ENCODE assay signal across 21 cellular contexts in genomic region chr2:190158798-190159434, GRCh38.
DNase-seq lines count a peak whose midpoint lies in the region; ATAC-seq and TF ChIP-seq lines count a peak whose summit lies in the region.
"Had no signal": no experiment of that assay in that cellular context is flagged by ENCODE, and none has a peak within 500 bp of the region (broad histone marks: within the 10 kb centered on the region; RNA-seq: fewer than 3 reads in every experiment).

No MANE protein-coding gene starts in this region.

- H3K4me1 ChIP-seq in NT2/D1 (ENCODE audit: insufficient read depth, insufficient read length) (no peaks in the 10 kb centered on the region), tibial nerve (peaks cover 0 to 42% (median 13%) of the 10 kb centered on the region in 4 donors)

- no peak for TF ChIP-seq CTCF in tibial nerve (IDR thresholded peaks at IDR 0.05)

- no peaks in the 10 kb centered on the region for H3K4me1 Mint-ChIP-seq in natural killer cell treated with Interleukin-12 subunit alpha and Interleukin-12 subunit beta and Interleukin-15 and Interleukin-18, amount 100 ng/mL, for 72 hours (ENCODE audit: low read depth in 2 of 2)
- H3K4me1 Mint-ChIP-seq: activated naive CD4-positive, alpha-beta T cell treated with anti-CD3 and anti-CD28 coated beads, Interleukin-2, amount 50 U/mL, for 24 hours; immature natural killer cell had no signal

- no peaks in the 10 kb centered on the region for H3K9me3 Mint-ChIP-seq in natural killer cell treated with Interleukin-12 subunit alpha and Interleukin-12 subunit beta and Interleukin-15 and Interleukin-18, amount 100 ng/mL, for 72 hours
- H3K9me3 Mint-ChIP-seq: activated naive CD4-positive, alpha-beta T cell treated with anti-CD3 and anti-CD28 coated beads, Interleukin-2, amount 50 U/mL, for 24 hours; immature natural killer cell had no signal

- no peak overlapping the region for H3K4me3 Mint-ChIP-seq in natural killer cell treated with Interleukin-12 subunit alpha and Interleukin-12 subunit beta and Interleukin-15 and Interleukin-18, amount 100 ng/mL, for 72 hours
- H3K4me3 Mint-ChIP-seq: activated naive CD4-positive, alpha-beta T cell treated with anti-CD3 and anti-CD28 coated beads, Interleukin-2, amount 50 U/mL, for 24 hours; B cell; immature natural killer cell had no signal

- no peak for ATAC-seq in natural killer cell treated with Interleukin-12 subunit alpha and Interleukin-12 subunit beta and Interleukin-15 and Interleukin-18, amount 100 ng/mL, for 72 hours
- ATAC-seq: HCT116, PC-3 had no signal

- no peaks in the 10 kb centered on the region for H3K36me3 Mint-ChIP-seq in natural killer cell treated with Interleukin-12 subunit alpha and Interleukin-12 subunit beta and Interleukin-15 and Interleukin-18, amount 100 ng/mL, for 72 hours
- H3K36me3 Mint-ChIP-seq: activated naive CD4-positive, alpha-beta T cell treated with anti-CD3 and anti-CD28 coated beads, Interleukin-2, amount 50 U/mL, for 24 hours; immature natural killer cell had no signal

- H3K9ac ChIP-seq in NT2/D1 (ENCODE audit: insufficient read length, low read depth) = no peak overlapping the region

- H3K9me3 ChIP-seq in NT2/D1 (ENCODE audit: insufficient read depth, low read length) (no peaks in the 10 kb centered on the region), tibial nerve (no peaks in the 10 kb centered on the region)
- H3K9me3 ChIP-seq: tibial artery had no signal

- WGBS in tibial nerve, 2 donors = 56 to 70% methylated on average over 3 of the region's 3 CpGs

- H3K4me3 ChIP-seq in NT2/D1 (ENCODE audit: insufficient read length, low read depth) = no peak overlapping the region
- H3K4me3 ChIP-seq in tibial nerve = no peak overlapping the region
- H3K4me3 ChIP-seq: cardiac muscle cell, SK-N-MC, tibial artery had no signal

- H3K27me3 Mint-ChIP-seq in natural killer cell treated with Interleukin-12 subunit alpha and Interleukin-12 subunit beta and Interleukin-15 and Interleukin-18, amount 100 ng/mL, for 72 hours = peaks cover 0 to 19% of the 10 kb centered on the region in 2 donors
- H3K27me3 Mint-ChIP-seq: activated naive CD4-positive, alpha-beta T cell treated with anti-CD3 and anti-CD28 coated beads, Interleukin-2, amount 50 U/mL, for 24 hours; B cell had no signal

- TF ChIP-seq POLR2A in tibial nerve (IDR thresholded peaks at IDR 0.05) = no peak

- DNase-seq in NT2/D1 (ENCODE audit: low read depth, low spot score) (peak; percentile 63), dermis blood vessel endothelial cell (peak; percentile 6), tibial nerve (ENCODE audit: low spot score in 2 of 2) (no peak), NCI-H2081 (lab: John Stamatoyannopoulos, UW) (no peak), activated gamma-delta T cell (lab: John Stamatoyannopoulos, UW) (no peak)
- DNase-seq in natural killer cell treated with Interleukin-12 subunit alpha and Interleukin-12 subunit beta and Interleukin-15 and Interleukin-18, amount 100 ng/mL, for 72 hours (ENCODE audit: low spot score) = no peak
- DNase-seq: activated CD4-positive, alpha-beta T cell treated with anti-CD3 and anti-CD28 coated beads, Interleukin-2, amount 50 U/mL, for 48 hours; activated T-cell treated with anti-CD3 and anti-CD28 coated beads, Interleukin-2, amount 50 U/mL, for 1 hour; GDM1; immature natural killer cell; NCI-H1930; NCI-H524 treated with DMSO at 0.1 percent for 48 hours; PC-3; stimulated activated CD4-positive, alpha-beta T cell treated with anti-CD3 and anti-CD28 coated beads, Interleukin-4, amount 100 ng/mL, for 4 hours had no signal

- peak overlapping the region; percentile 8 for H3K27ac ChIP-seq in layer of hippocampus (ENCODE audit: low read depth, low read length)
- peak overlapping the region in 3 of 4 donors; percentile 51 to 88 (median 74) for H3K27ac ChIP-seq in tibial nerve
- H3K27ac ChIP-seq: cardiac muscle cell, SK-N-MC, tibial artery had no signal

- no peak for TF ChIP-seq EP300 in tibial nerve (IDR thresholded peaks at IDR 0.05)

- no peak overlapping the region for H3K27ac Mint-ChIP-seq in natural killer cell treated with Interleukin-12 subunit alpha and Interleukin-12 subunit beta and Interleukin-15 and Interleukin-18, amount 100 ng/mL, for 72 hours
- H3K27ac Mint-ChIP-seq: activated naive CD4-positive, alpha-beta T cell treated with anti-CD3 and anti-CD28 coated beads, Interleukin-2, amount 50 U/mL, for 24 hours; immature natural killer cell had no signal

- no peaks in the 10 kb centered on the region for H3K36me3 ChIP-seq in NT2/D1 (ENCODE audit: insufficient read depth, insufficient read length, low read length)
- no peaks in the 10 kb centered on the region for H3K36me3 ChIP-seq in tibial nerve
- H3K36me3 ChIP-seq: cardiac muscle cell, tibial artery had no signal

- H3K27me3 ChIP-seq in NT2/D1 (ENCODE audit: insufficient read depth, insufficient read length) = no peaks in the 10 kb centered on the region
- no peaks in the 10 kb centered on the region for H3K27me3 ChIP-seq in layer of hippocampus (ENCODE audit: control insufficient read depth, insufficient read depth, low read length)
- H3K27me3 ChIP-seq in tibial nerve = no peaks in the 10 kb centered on the region
- H3K27me3 ChIP-seq: cardiac muscle cell, tibial artery had no signal

Comparison
In these comparisons a context has a peak if more than half of its experiments do, and no peak if none do; other contexts are left out.
1. DNase-seq: peak in NT2/D1 (single experiment) and dermis blood vessel endothelial cell (single experiment); none in tibial nerve (0 of 2), natural killer cell treated with Interleukin-12 subunit alpha and Interleukin-12 subunit beta and Interleukin-15 and Interleukin-18, amount 100 ng/mL, for 72 hours (single experiment), NCI-H2081 (0 of 2) and activated gamma-delta T cell (single experiment).